In the genomic region with DNA sequence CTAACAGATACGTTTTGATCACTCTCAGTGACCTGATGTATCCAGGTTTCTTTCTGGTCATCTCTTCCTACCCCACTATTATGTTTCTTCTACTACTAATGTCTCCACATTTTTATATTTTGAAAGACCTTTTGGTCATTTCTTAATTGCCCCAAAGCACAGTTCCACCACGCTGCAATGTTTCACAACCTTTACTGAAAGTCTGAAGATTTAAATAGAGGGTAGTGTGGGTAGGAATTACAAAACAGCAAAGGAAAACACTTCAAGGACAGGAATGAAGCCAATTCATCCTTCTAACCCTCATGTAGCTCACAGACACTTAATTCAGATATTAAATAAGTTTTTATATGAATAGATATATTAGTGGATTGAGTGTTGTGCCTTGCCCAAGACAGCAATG, we compare ENCODE assay signal across 18 cellular contexts. TPM values are rescaled to one million over a fixed set of nuclear protein-coding genes. Genes with fewer than 3 reads are reported as not detected.
DNase-seq lines count a peak whose midpoint lies in the region; ATAC-seq and TF ChIP-seq lines count a peak whose summit lies in the region.
"Had no signal": no experiment of that assay in that cellular context is flagged by ENCODE, and none has a peak within 500 bp of the region (broad histone marks: within the 10 kb centered on the region; RNA-seq: fewer than 3 reads in every experiment).

No MANE protein-coding gene starts in this region.

- H3K4me1 ChIP-seq in mammary epithelial cell (ENCODE audit: insufficient read depth, low read length) (no peaks in the 10 kb centered on the region), adipocyte (ENCODE audit: control insufficient read depth, insufficient read depth, low read length) (peaks cover 5% of the 10 kb centered on the region)

- no peak overlapping the region for H3K4me2 ChIP-seq in mammary epithelial cell (ENCODE audit: insufficient read depth, low read depth, low read length)
- H3K4me2 ChIP-seq: GM23338 had no signal

- no peak overlapping the region for H2AFZ ChIP-seq in mammary epithelial cell (ENCODE audit: low read depth, low read length)
- H2AFZ ChIP-seq: GM23338 had no signal

- TF ChIP-seq CTCF in MCF 10A (IDR thresholded peaks at IDR 0.05; ENCODE audit: unreplicated experiment): no peak
- TF ChIP-seq CTCF in mammary epithelial cell (conservative IDR thresholded peaks at IDR 0.05 in 1 of 2, IDR thresholded peaks at IDR 0.05 in 1 of 2; ENCODE audit: extremely low read depth in 1 of 2, insufficient read depth in 1 of 2, low read depth in 1 of 2, low read length in 2 of 2): no peak

- H3K36me3 ChIP-seq in mammary epithelial cell (ENCODE audit: insufficient read depth, low read length) (no peaks in the 10 kb centered on the region), adipocyte (ENCODE audit: control insufficient read depth, insufficient read depth, low read length, severe bottlenecking) (no peaks in the 10 kb centered on the region)

- in situ Hi-C loops in mammary epithelial cell (cut with MboI; ENCODE audit: low sequenced_read_pairs in 2 of 2): no loop called here

- H3K9me3 Mint-ChIP-seq in MCF 10A (ENCODE audit: unreplicated experiment): no peaks in the 10 kb centered on the region
- H3K9me3 Mint-ChIP-seq: GM23338 had no signal

- intact Hi-C loops in MCF 10A (cut with micrococcal nuclease): no loop called here
- intact Hi-C loops in mammary epithelial cell (cut with micrococcal nuclease): no loop called here

- no peak overlapping the region for H3K27ac Mint-ChIP-seq in MCF 10A (ENCODE audit: low read depth, unreplicated experiment)
- H3K27ac Mint-ChIP-seq: CD4-positive, alpha-beta memory T cell; GM23338; H9 had no signal

- no peaks in the 10 kb centered on the region for H3K27me3 ChIP-seq in mammary epithelial cell (ENCODE audit: insufficient read depth, low read length)
- no peaks in the 10 kb centered on the region for H3K27me3 ChIP-seq in adipocyte (replicated peaks; ENCODE audit: control insufficient read depth, insufficient read depth, low read length)

- no peak for ATAC-seq in GM19023 (IDR thresholded peaks at IDR 0.05; ENCODE audit: unreplicated experiment)
- no peak for ATAC-seq in HG02870 (IDR thresholded peaks at IDR 0.05; ENCODE audit: unreplicated experiment)
- ATAC-seq: GM23338, HCT116 had no signal

- H3K79me2 ChIP-seq in mammary epithelial cell (ENCODE audit: insufficient read depth, low read length): no peaks in the 10 kb centered on the region

- H3K4me1 Mint-ChIP-seq in MCF 10A (ENCODE audit: insufficient read depth, unreplicated experiment): no peaks in the 10 kb centered on the region
- H3K4me1 Mint-ChIP-seq: GM23338 had no signal

- no peaks in the 10 kb centered on the region for H3K36me3 Mint-ChIP-seq in MCF 10A (ENCODE audit: insufficient read depth, unreplicated experiment)
- H3K36me3 Mint-ChIP-seq: CD4-positive, alpha-beta memory T cell had no signal

- H4K20me1 ChIP-seq in mammary epithelial cell (ENCODE audit: insufficient read depth, low read length): no peaks in the 10 kb centered on the region

- BruUV-seq in MCF 10A (replicated peaks; lab: Mats Ljungman, UMichigan) (no TSS peak), mammary epithelial cell (replicated peaks; lab: Mats Ljungman, UMichigan) (no TSS peak)

- H3K9me3 ChIP-seq in mammary epithelial cell (replicated peaks; ENCODE audit: insufficient read depth, low read length) (no peaks in the 10 kb centered on the region), adipocyte (ENCODE audit: control insufficient read depth, low read length) (peaks cover 6% of the 10 kb centered on the region)

- dilution Hi-C loops in mammary epithelial cell (cut with HindIII; ENCODE audit: low sequenced_read_pairs): loop anchor here (5.0 kb wide), 1 partner anchor 57 kb away; no protein-coding TSS in a partner anchor

- no peak overlapping the region for H3K27ac ChIP-seq in mammary epithelial cell (ENCODE audit: insufficient read depth, low read depth, low read length)
- H3K27ac ChIP-seq: 22Rv1 had no signal

- WGBS in mammary epithelial cell (ENCODE audit: low coverage, missing lambda C conversion rate): 25% methylated on average over 2 of the region's 2 CpGs

- CTCF ChIA-PET in MCF 10A (lab: Yijun Ruan, JAX): no interaction called here
- CTCF ChIA-PET in mammary epithelial cell (lab: Charles Lee; ENCODE audit: low non-redundant PET): no interaction called here

- no peak overlapping the region for H3K9ac ChIP-seq in mammary epithelial cell (ENCODE audit: insufficient read depth, low read length)
- H3K9ac ChIP-seq in adipocyte (ENCODE audit: low read length): no peak overlapping the region

- no peak overlapping the region for H3K4me3 Mint-ChIP-seq in MCF 10A (ENCODE audit: unreplicated experiment)
- H3K4me3 Mint-ChIP-seq: CD4-positive, alpha-beta memory T cell; GM23338; H9 had no signal

- POLR2A ChIA-PET in MCF 10A (lab: Yijun Ruan, JAX): interaction anchor here (1.1 kb wide), 1 partner anchor 36 kb away, joined by 3 read pairs; a partner anchor contains a TSS

- no peaks in the 10 kb centered on the region for H3K27me3 Mint-ChIP-seq in MCF 10A (ENCODE audit: insufficient read depth, unreplicated experiment)

- no peak overlapping the region for H3K4me3 ChIP-seq in mammary epithelial cell (replicated peaks in 1 of 3; ENCODE audit: insufficient read depth in 1 of 3, low read depth in 2 of 3, low read length in 3 of 3)
- no peak overlapping the region for H3K4me3 ChIP-seq in adipocyte (ENCODE audit: low read length)
- H3K4me3 ChIP-seq: GM23338 had no signal

- DNase-seq in MCF 10A (ENCODE audit: unreplicated experiment) (peak; percentile 21), mammary epithelial cell (no peak), adipocyte (ENCODE audit: low read depth) (peak; percentile 60), iris pigment epithelial cell (ENCODE audit: low read depth) (peak; percentile 0)
- DNase-seq in activated CD4-positive, CD25-positive, alpha-beta regulatory T cell treated with anti-CD3 and anti-CD28 coated beads, Interleukin-2, amount 50 U/mL, for 72 hours: no peak
- DNase-seq in stimulated activated CD4-positive, alpha-beta T cell treated with anti-CD3 and anti-CD28 coated beads, Interleukin-4, amount 100 ng/mL, for 4 hours: no peak
- DNase-seq: C1 segment of cervical spinal cord; Calu3; CD4-positive, alpha-beta memory T cell; COR-L47; DMS153; DND-41; H9 had no signal

RNA-seq across cellular contexts. Expression of a gene that starts 36.1 kb away (rescaled TPM):
- 28.4 and 32.6 TPM in 2 replicates for total RNA-seq in MCF 10A (2022)
- total RNA-seq in mammary epithelial cell: 10 to 100 TPM in 1 of 2 donors, 1 to 10 TPM in 1; 8.2 to 27.3 TPM
- 3.1 TPM for polyA plus RNA-seq in mammary epithelial cell
- 28.2 TPM for polyA minus RNA-seq in mammary epithelial cell

Comparison
In these comparisons a context has a peak if more than half of its experiments do, and no peak if none do; other contexts are left out.
1. DNase-seq: peak in MCF 10A (single experiment), adipocyte (single experiment) and iris pigment epithelial cell (single experiment); none in mammary epithelial cell (single experiment), activated CD4-positive, CD25-positive, alpha-beta regulatory T cell treated with anti-CD3 and anti-CD28 coated beads, Interleukin-2, amount 50 U/mL, for 72 hours (single experiment) and stimulated activated CD4-positive, alpha-beta T cell treated with anti-CD3 and anti-CD28 coated beads, Interleukin-4, amount 100 ng/mL, for 4 hours (0 of 2).